Comparison of ENCODE assay signal across 30 cellular contexts in the genomic region with DNA sequence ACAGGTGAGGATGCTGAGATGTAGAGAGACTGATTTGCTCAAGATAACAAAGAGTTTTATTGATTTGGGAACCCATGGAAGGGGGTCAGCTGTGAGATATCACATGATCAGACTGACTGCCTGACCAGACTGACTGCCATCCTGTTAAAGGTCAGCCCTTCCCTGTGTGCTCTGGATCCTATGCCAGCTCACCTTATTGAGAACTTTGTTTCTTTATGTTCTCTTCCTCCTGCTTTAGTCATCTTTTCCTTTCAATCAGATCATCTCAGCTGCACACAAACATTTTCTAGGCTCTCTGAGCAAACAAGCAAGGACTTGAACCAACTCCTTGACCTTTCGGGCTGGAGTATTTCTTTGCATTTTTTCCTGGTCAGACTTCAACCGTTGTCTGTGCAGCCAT.
"Had no signal": no experiment of that assay in that cellular context is flagged by ENCODE, and none has a peak within 500 bp of the region (broad histone marks: within the 10 kb centered on the region; RNA-seq: fewer than 3 reads in every experiment).

No MANE protein-coding gene starts in this region.

- DNase-seq: activated CD4-positive, alpha-beta memory T cell treated with anti-CD3 and anti-CD28 coated beads for 36 hours; activated CD4-positive, alpha-beta T cell treated with anti-CD3 and anti-CD28 coated beads for 36 hours; activated CD4-positive, alpha-beta T cell treated with anti-CD3 and anti-CD28 coated beads, Interleukin-2, amount 50 U/mL, for 1 hour; activated CD8-positive, alpha-beta memory T cell treated with anti-CD3 and anti-CD28 coated beads, Interleukin-2, amount 50 U/mL, for 4 hours; activated effector memory CD4-positive, alpha-beta T cell treated with Interleukin-2 at 50 U/mL for 16 hours; activated naive CD8-positive, alpha-beta T cell treated with anti-CD3 and anti-CD28 coated beads, Interleukin-2, amount 10 ng/mL, durations not matched to agents 7 days and 5 days; activated T-cell treated with anti-CD3 and anti-CD28 coated beads, Interleukin-2, amount 50 U/mL, for 48 hours; amygdala; Kasumi-1; KG1; MM.1S; MV-4-11; NCI-H1092; NCI-H1436 treated with DMSO at 0.1 percent for 48 hours; NCI-H1694 treated with DMSO at 0.1 percent for 48 hours; NCI-H2029 treated with DMSO at 0.1 percent for 48 hours; NCI-H2107; NCI-H2171; NCI-H510A; NCI-H526; NCI-H748 treated with DMSO at 0.1 percent for 48 hours; NK-92 treated with Interleukin-12 subunit alpha and Interleukin-12 subunit beta, amount 100 ng/mL, for 24 hours; PC-3; Peyer's patch; Right ventricle myocardium superior; RPMI8226 had no signal

- H3K9me3 ChIP-seq: ascending aorta, Peyer's patch had no signal

- H3K4me1 ChIP-seq: ascending aorta, Peyer's patch had no signal

- H3K27ac ChIP-seq: ascending aorta, Peyer's patch, SK-N-MC had no signal

- ATAC-seq: activated CD4-positive, alpha-beta T cell treated with anti-CD3 and anti-CD28 coated beads for 36 hours; activated CD4-positive, CD25-positive, alpha-beta regulatory T cell treated with anti-CD3 and anti-CD28 coated beads, Interleukin-2, amount 50 U/mL, for 24 hours; PC-3 had no signal

- H3K27me3 ChIP-seq: ascending aorta, Peyer's patch had no signal

- H3K4me3 ChIP-seq: ascending aorta, Peyer's patch, SK-N-MC had no signal

- H3K36me3 ChIP-seq: ascending aorta, Peyer's patch had no signal

- FAIRE-seq: TTC549 had no signal
